8 cellular contexts compared by ENCODE assay signal in genomic region chr2:98026927-98027522, GRCh38.
A peak's percentile ranks its signal among the peaks of the same experiment; 100 is the strongest.
DNase-seq lines count a peak whose midpoint lies in the region; ATAC-seq and TF ChIP-seq lines count a peak whose summit lies in the region.

No MANE protein-coding gene starts in this region.

- H3K4me3 Mint-ChIP-seq in activated naive CD8-positive, alpha-beta T cell treated with anti-CD3 and anti-CD28 coated beads, Interleukin-2, amount 50 U/mL, for 24 hours, result peak overlapping the region; percentile 40

- peaks cover 9% of the 10 kb centered on the region for H3K27me3 Mint-ChIP-seq in activated naive CD8-positive, alpha-beta T cell treated with anti-CD3 and anti-CD28 coated beads, Interleukin-2, amount 50 U/mL, for 24 hours

- no peak for DNase-seq in activated naive CD8-positive, alpha-beta T cell treated with anti-CD3 and anti-CD28 coated beads, Interleukin-2, amount 50 U/mL, for 24 hours
- no peak for DNase-seq in EL
- no peak for DNase-seq in NCI-H2081 treated with DMSO at 0.1 percent for 48 hours (lab: John Stamatoyannopoulos, UW)
- no peak for DNase-seq in coronary artery (ENCODE audit: low spot score)
- no peak for DNase-seq in NCI-H2029 treated with DMSO at 0.1 percent for 48 hours (lab: John Stamatoyannopoulos, UW)

- H3K27ac ChIP-seq in coronary artery, result no peak overlapping the region

- H3K9me3 Mint-ChIP-seq in activated naive CD8-positive, alpha-beta T cell treated with anti-CD3 and anti-CD28 coated beads, Interleukin-2, amount 50 U/mL, for 24 hours, result no peaks in the 10 kb centered on the region

- H3K27ac Mint-ChIP-seq in activated naive CD8-positive, alpha-beta T cell treated with anti-CD3 and anti-CD28 coated beads, Interleukin-2, amount 50 U/mL, for 24 hours, result peak overlapping the region; percentile 35

- ATAC-seq in GM19467 (IDR thresholded peaks at IDR 0.05; ENCODE audit: unreplicated experiment) (peak; percentile 72), HG03439 (IDR thresholded peaks at IDR 0.05; ENCODE audit: unreplicated experiment) (peak; percentile 78)
- ATAC-seq in activated naive CD8-positive, alpha-beta T cell treated with anti-CD3 and anti-CD28 coated beads, Interleukin-2, amount 50 U/mL, for 24 hours, result peak; percentile 74

- no peak for TF ChIP-seq CTCF in coronary artery (IDR thresholded peaks at IDR 0.05)

- H3K4me1 Mint-ChIP-seq in activated naive CD8-positive, alpha-beta T cell treated with anti-CD3 and anti-CD28 coated beads, Interleukin-2, amount 50 U/mL, for 24 hours, result peaks cover 40% of the 10 kb centered on the region

- no peaks in the 10 kb centered on the region for H3K36me3 Mint-ChIP-seq in activated naive CD8-positive, alpha-beta T cell treated with anti-CD3 and anti-CD28 coated beads, Interleukin-2, amount 50 U/mL, for 24 hours (ENCODE audit: low read depth)

- H3K4me3 ChIP-seq in GM08714 (ENCODE audit: low read length) (peak overlapping the region; percentile 51; the same call in 1 of the 2 replicates), coronary artery (no peak overlapping the region)
